ENCODE assay signal across 29 cellular contexts in genomic region chr5:80555099-80555498, GRCh38. TPM values are rescaled to one million over a fixed set of nuclear protein-coding genes. Genes with fewer than 3 reads are reported as not detected.
"Had no signal": no experiment of that assay in that cellular context is flagged by ENCODE, and none has a peak within 500 bp of the region (broad histone marks: within the 10 kb centered on the region; RNA-seq: fewer than 3 reads in every experiment).

No MANE protein-coding gene starts in this region.

- H3K4me1 Mint-ChIP-seq: mesothelial cell of epicardium; naive B cell; natural killer cell; stimulated activated memory B cell treated with anti-CD40 and anti-IgM and Interleukin-4, amounts not matched to agents 10 μg/mL and 1 μg/mL and 100 μg/mL, for 72 hours; stimulated activated naive CD8-positive, alpha-beta T cell treated with anti-CD3 and anti-CD28 coated beads, Interleukin-15, amount 100 ng/mL, for 72 hours had no signal

- ATAC-seq: left ventricle myocardium superior; lower lobe of right lung; natural killer cell; pancreas; right cardiac atrium; stimulated activated memory B cell treated with anti-CD40 and anti-IgM and Interleukin-4, amounts not matched to agents 10 μg/mL and 1 μg/mL and 100 μg/mL, for 72 hours; stimulated activated naive CD8-positive, alpha-beta T cell treated with anti-CD3 and anti-CD28 coated beads, Interleukin-15, amount 100 ng/mL, for 72 hours had no signal

- FAIRE-seq: islet of Langerhans, pancreas, small intestine had no signal

- H3K4me1 ChIP-seq: lower lobe of right lung, pancreas, prostate gland, sigmoid colon, tibial nerve, uterus had no signal

- H3K36me3 Mint-ChIP-seq: mesothelial cell of epicardium; naive B cell; natural killer cell; stimulated activated memory B cell treated with anti-CD40 and anti-IgM and Interleukin-4, amounts not matched to agents 10 μg/mL and 1 μg/mL and 100 μg/mL, for 72 hours; type B pancreatic cell had no signal

- H3K9me3 Mint-ChIP-seq: mesothelial cell of epicardium; natural killer cell; nephron progenitor cell; stimulated activated memory B cell treated with anti-CD40 and anti-IgM and Interleukin-4, amounts not matched to agents 10 μg/mL and 1 μg/mL and 100 μg/mL, for 72 hours; stimulated activated naive CD8-positive, alpha-beta T cell treated with anti-CD3 and anti-CD28 coated beads, Interleukin-15, amount 100 ng/mL, for 72 hours; type B pancreatic cell had no signal

- H3K27ac Mint-ChIP-seq: mesothelial cell of epicardium; natural killer cell; nephron progenitor cell; stimulated activated memory B cell treated with anti-CD40 and anti-IgM and Interleukin-4, amounts not matched to agents 10 μg/mL and 1 μg/mL and 100 μg/mL, for 72 hours; stimulated activated naive CD8-positive, alpha-beta T cell treated with anti-CD3 and anti-CD28 coated beads, Interleukin-15, amount 100 ng/mL, for 72 hours; type B pancreatic cell had no signal

- H3K27me3 ChIP-seq: sigmoid colon, uterus had no signal

- DNase-seq: hippocampal formation; left ventricle myocardium superior; lower lobe of right lung; mammary epithelial cell; naive B cell; natural killer cell; nephron progenitor cell; pancreas; posterior cingulate gyrus; retina; right cardiac atrium; sigmoid colon; small intestine; stimulated activated CD4-positive, alpha-beta T cell treated with anti-CD3 and anti-CD28 coated beads, Interleukin-1b, Interleukin-23, amount 100 ng/mL, for 48 hours; stimulated activated CD4-positive, alpha-beta T cell treated with anti-CD3 and anti-CD28 coated beads, Interleukin-2, amount 100 ng/mL, for 48 hours; stimulated activated CD4-positive, alpha-beta T cell treated with anti-CD3 and anti-CD28 coated beads, Interleukin-4, amount 100 ng/mL, for 4 hours; stimulated activated CD8-positive, alpha-beta memory T cell treated with anti-CD3 and anti-CD28 coated beads, Interleukin-4, amount 100 ng/mL, for 48 hours; stimulated activated naive CD4-positive, alpha-beta T cell treated with Interleukin-2 at 50 U/mL for 16 hours; stimulated activated naive CD8-positive, alpha-beta T cell treated with anti-CD3 and anti-CD28 coated beads, Interleukin-15, amount 100 ng/mL, for 72 hours; substantia nigra; uterus had no signal

- H3K9me3 ChIP-seq: lower lobe of right lung, pancreas, prostate gland, sigmoid colon, tibial nerve, uterus had no signal

- H3K4me3 ChIP-seq: lower lobe of right lung, pancreas, prostate gland, sigmoid colon, tibial nerve, uterus had no signal

- H3K4me3 Mint-ChIP-seq: mesothelial cell of epicardium; naive B cell; natural killer cell; nephron progenitor cell; stimulated activated memory B cell treated with anti-CD40 and anti-IgM and Interleukin-4, amounts not matched to agents 10 μg/mL and 1 μg/mL and 100 μg/mL, for 72 hours; stimulated activated naive CD8-positive, alpha-beta T cell treated with anti-CD3 and anti-CD28 coated beads, Interleukin-15, amount 100 ng/mL, for 72 hours; type B pancreatic cell had no signal

- H3K36me3 ChIP-seq: lower lobe of right lung, pancreas, prostate gland, sigmoid colon, tibial nerve, uterus had no signal

- H3K27ac ChIP-seq: lower lobe of right lung, pancreas, prostate gland, sigmoid colon, tibial nerve, uterus had no signal

RNA-seq across cellular contexts. Expression of gene ANKRD34B, which starts 15.0 kb away (rescaled TPM):
- total RNA-seq: left ventricle myocardium superior, mammary epithelial cell, mesothelial cell of epicardium, natural killer cell, osteoblast, pancreas, right cardiac atrium, sigmoid colon, tibial nerve, ureter, uterus had no signal
- polyA plus RNA-seq: mammary epithelial cell, pancreas, right cardiac atrium, small intestine had no signal
